8 cellular contexts compared by ENCODE assay signal in the genomic region with DNA sequence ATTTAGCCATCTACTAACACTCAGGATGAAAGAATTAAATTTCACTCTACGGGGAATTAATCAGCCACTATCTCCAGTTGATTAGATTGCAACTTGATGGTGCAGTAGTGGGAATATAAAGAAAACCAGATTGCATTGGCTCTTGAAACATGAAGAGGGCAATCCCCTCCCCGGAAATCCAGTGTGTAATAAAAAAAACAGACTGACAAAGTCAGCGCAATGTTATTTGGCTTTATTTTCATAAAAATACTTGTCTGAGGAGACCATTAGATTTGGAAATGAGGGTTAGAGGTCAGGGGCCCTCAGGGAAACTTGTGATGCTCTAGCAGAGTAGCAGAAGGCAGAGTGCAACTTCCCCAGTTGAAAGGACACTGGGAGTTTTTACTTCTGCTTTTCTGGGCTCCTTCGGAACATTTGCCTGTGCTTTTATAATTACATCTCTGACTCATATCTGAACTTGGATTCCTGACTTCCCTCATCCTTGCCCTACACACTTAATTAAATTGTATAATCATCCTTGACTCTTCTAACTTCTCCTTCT.
A peak's percentile ranks its signal among the peaks of the same experiment; 100 is the strongest.
DNase-seq lines count a peak whose midpoint lies in the region; ATAC-seq and TF ChIP-seq lines count a peak whose summit lies in the region.

No MANE protein-coding gene starts in this region.

- H3K27ac ChIP-seq in SK-N-SH (ENCODE audit: low read depth in 2 of 2, low read length in 1 of 2): peak overlapping the region; percentile 89 to 92

- peaks cover 13 to 21% of the 10 kb centered on the region in 2 experiments for H3K4me1 ChIP-seq in SK-N-SH (ENCODE audit: control insufficient read depth in 1 of 2, insufficient read depth in 2 of 2, low read depth in 1 of 2, low read length in 1 of 2)

- H3F3A ChIP-seq in SK-N-SH (replicated peaks; ENCODE audit: insufficient read depth): peaks cover 16% of the 10 kb centered on the region

- H3K4me3 Mint-ChIP-seq in stimulated activated naive B cell treated with anti-CD40 and anti-IgM and Interleukin-4, amounts not matched to agents 10 μg/mL and 1 μg/mL and 100 μg/mL, for 72 hours: no peak overlapping the region
- no peak overlapping the region for H3K4me3 Mint-ChIP-seq in activated T-helper 2 cell treated with anti-CD3 and anti-CD28 coated beads, Interferon-gamma antibody, Interleukin-2, Interleukin-4, amounts not matched to agents 10 μg/mL and 5 μg/mL and 100 μg/mL, durations not matched to agents 14 hours and 24 hours and 36 hours (ENCODE audit: low read depth)

- H3K9me3 Mint-ChIP-seq in stimulated activated naive B cell treated with anti-CD40 and anti-IgM and Interleukin-4, amounts not matched to agents 10 μg/mL and 1 μg/mL and 100 μg/mL, for 72 hours: peaks cover 0 to 2% of the 10 kb centered on the region in 2 donors
- H3K9me3 Mint-ChIP-seq in activated T-helper 2 cell treated with anti-CD3 and anti-CD28 coated beads, Interferon-gamma antibody, Interleukin-2, Interleukin-4, amounts not matched to agents 10 μg/mL and 5 μg/mL and 100 μg/mL, durations not matched to agents 14 hours and 24 hours and 36 hours: no peaks in the 10 kb centered on the region

- TF ChIP-seq RAD21 in SK-N-SH (IDR thresholded peaks at IDR 0.05; ENCODE audit: low read length): no peak

- H3K4me1 Mint-ChIP-seq in stimulated activated naive B cell treated with anti-CD40 and anti-IgM and Interleukin-4, amounts not matched to agents 10 μg/mL and 1 μg/mL and 100 μg/mL, for 72 hours: peaks cover 7 to 17% of the 10 kb centered on the region in 2 donors
- H3K4me1 Mint-ChIP-seq in activated T-helper 2 cell treated with anti-CD3 and anti-CD28 coated beads, Interferon-gamma antibody, Interleukin-2, Interleukin-4, amounts not matched to agents 10 μg/mL and 5 μg/mL and 100 μg/mL, durations not matched to agents 14 hours and 24 hours and 36 hours (ENCODE audit: low read depth): no peaks in the 10 kb centered on the region

- peak; percentile 59 for ATAC-seq in GM21423 (IDR thresholded peaks at IDR 0.05; ENCODE audit: unreplicated experiment)
- ATAC-seq in left ventricle myocardium superior: peak; percentile 97
- peak; percentile 92 to 96 for ATAC-seq in stimulated activated naive B cell treated with anti-CD40 and anti-IgM and Interleukin-4, amounts not matched to agents 10 μg/mL and 1 μg/mL and 100 μg/mL, for 72 hours (replicated peaks)
- ATAC-seq in GM18511 (IDR thresholded peaks at IDR 0.05; ENCODE audit: unreplicated experiment): no peak
- no peak for ATAC-seq in HG02642 (IDR thresholded peaks at IDR 0.05; ENCODE audit: poor library complexity, unreplicated experiment)

- H2AFZ ChIP-seq in SK-N-SH (ENCODE audit: low read depth): peak overlapping the region; percentile 89; the same call in 1 of the 2 replicates

- peak overlapping the region; percentile 29 to 54; a peak in 3 of 4 replicates for H3K4me3 ChIP-seq in SK-N-SH (ENCODE audit: low read depth in 2 of 2, low read length in 1 of 2)

- H3K27me3 Mint-ChIP-seq in stimulated activated naive B cell treated with anti-CD40 and anti-IgM and Interleukin-4, amounts not matched to agents 10 μg/mL and 1 μg/mL and 100 μg/mL, for 72 hours: peaks cover 0 to 5% of the 10 kb centered on the region in 2 donors
- no peaks in the 10 kb centered on the region for H3K27me3 Mint-ChIP-seq in activated T-helper 2 cell treated with anti-CD3 and anti-CD28 coated beads, Interferon-gamma antibody, Interleukin-2, Interleukin-4, amounts not matched to agents 10 μg/mL and 5 μg/mL and 100 μg/mL, durations not matched to agents 14 hours and 24 hours and 36 hours (ENCODE audit: low read depth)

- TF ChIP-seq EP300 in SK-N-SH (IDR thresholded peaks at IDR 0.05; ENCODE audit: borderline replicate concordance in 1 of 2, low read depth in 1 of 2, low read length in 1 of 2): peak; percentile 35 to 56

- peak overlapping the region; percentile 76 for H3K4me2 ChIP-seq in SK-N-SH

- H3K36me3 ChIP-seq in SK-N-SH (replicated peaks in 1 of 2; ENCODE audit: control insufficient read depth in 1 of 2, insufficient read depth in 2 of 2, low read length in 1 of 2): no peaks in the 10 kb centered on the region

- TF ChIP-seq CTCF in SK-N-SH (IDR thresholded peaks at IDR 0.05): no peak

- CTCF ChIA-PET in SK-N-SH (lab: Yijun Ruan, JAX): interaction anchor here (1.0 to 1.8 kb wide), 3 partner anchors 86 to 266 kb away, joined by 3 to 7 read pairs (median 5); no protein-coding TSS in a partner anchor

- WGBS in SK-N-SH (ENCODE audit: low lambda C conversion rate): 2% methylated on average over 4 of the region's 4 CpGs

- peak; percentile 43 for DNase-seq in SK-N-SH
- no peak for DNase-seq in left ventricle myocardium superior
- DNase-seq in stimulated activated naive B cell treated with anti-CD40 and anti-IgM and Interleukin-4, amounts not matched to agents 10 μg/mL and 1 μg/mL and 100 μg/mL, for 72 hours: no peak
- DNase-seq in activated T-helper 2 cell treated with anti-CD3 and anti-CD28 coated beads, Interferon-gamma antibody, Interleukin-2, Interleukin-4, amounts not matched to agents 10 μg/mL and 5 μg/mL and 100 μg/mL, durations not matched to agents 14 hours and 24 hours and 36 hours (ENCODE audit: low spot score): no peak
- DNase-seq in activated CD4-positive, CD25-positive, alpha-beta regulatory T cell (lab: John Stamatoyannopoulos, UW): no peak

- H3K27me3 ChIP-seq in SK-N-SH (ENCODE audit: insufficient read depth): no peaks in the 10 kb centered on the region

- no peaks in the 10 kb centered on the region for H3K36me3 Mint-ChIP-seq in stimulated activated naive B cell treated with anti-CD40 and anti-IgM and Interleukin-4, amounts not matched to agents 10 μg/mL and 1 μg/mL and 100 μg/mL, for 72 hours
- no peaks in the 10 kb centered on the region for H3K36me3 Mint-ChIP-seq in activated T-helper 2 cell treated with anti-CD3 and anti-CD28 coated beads, Interferon-gamma antibody, Interleukin-2, Interleukin-4, amounts not matched to agents 10 μg/mL and 5 μg/mL and 100 μg/mL, durations not matched to agents 14 hours and 24 hours and 36 hours (ENCODE audit: low read depth)

- POLR2A ChIA-PET in SK-N-SH (lab: Yijun Ruan, JAX): no interaction called here

- H3K9me3 ChIP-seq in SK-N-SH: peaks cover 4% of the 10 kb centered on the region; the same call in 1 of the 2 replicates

- no peaks in the 10 kb centered on the region for H3K79me2 ChIP-seq in SK-N-SH (ENCODE audit: insufficient read depth)

- no peaks in the 10 kb centered on the region for H4K20me1 ChIP-seq in SK-N-SH (ENCODE audit: insufficient read depth)

- intact Hi-C loops in left ventricle myocardium superior (cut with micrococcal nuclease): no loop called here
- intact Hi-C loops in activated T-helper 2 cell treated with anti-CD3 and anti-CD28 coated beads, Interferon-gamma antibody, Interleukin-2, Interleukin-4, amounts not matched to agents 10 μg/mL and 5 μg/mL and 100 μg/mL, durations not matched to agents 14 hours and 24 hours and 36 hours (cut with micrococcal nuclease): no loop called here

- H3K27ac Mint-ChIP-seq in stimulated activated naive B cell treated with anti-CD40 and anti-IgM and Interleukin-4, amounts not matched to agents 10 μg/mL and 1 μg/mL and 100 μg/mL, for 72 hours: no peak overlapping the region
- H3K27ac Mint-ChIP-seq in activated T-helper 2 cell treated with anti-CD3 and anti-CD28 coated beads, Interferon-gamma antibody, Interleukin-2, Interleukin-4, amounts not matched to agents 10 μg/mL and 5 μg/mL and 100 μg/mL, durations not matched to agents 14 hours and 24 hours and 36 hours: no peak overlapping the region

- peak overlapping the region; percentile 25; the same call in 1 of the 2 replicates for H3K9ac ChIP-seq in SK-N-SH

- no peaks in the 10 kb centered on the region for H3K9me2 ChIP-seq in SK-N-SH

TF ChIP-seq in SK-N-SH, 30 proteins besides CTCF, POLR2A, EP300 and RAD21 (continues in another document):
- TF ChIP-seq TEAD4 (IDR thresholded peaks at IDR 0.05; ENCODE audit: borderline replicate concordance, insufficient read depth) (peak; percentile 40; the same call in 1 of the 2 replicates), POLR2AphosphoS5 (IDR thresholded peaks at IDR 0.05; ENCODE audit: low read depth, low read length) (no peak), GATA2 (CRISPR knock-in tag; IDR thresholded peaks at IDR 0.05) (peak; percentile 51; the same call in 1 of the 2 replicates), FOXJ3 (CRISPR knock-in tag; IDR thresholded peaks at IDR 0.05) (no peak), FOSL2 (IDR thresholded peaks at IDR 0.05; ENCODE audit: borderline replicate concordance, low read depth) (peak; percentile 47; the same call in 1 of the 2 replicates), NFIC (IDR thresholded peaks at IDR 0.05; ENCODE audit: borderline replicate concordance) (peak; percentile 40; the same call in 1 of the 2 replicates), USF2 (IDR thresholded peaks at IDR 0.05; ENCODE audit: borderline replicate concordance, low read depth, low read length) (no peak)
- TF ChIP-seq, protein P1, sequence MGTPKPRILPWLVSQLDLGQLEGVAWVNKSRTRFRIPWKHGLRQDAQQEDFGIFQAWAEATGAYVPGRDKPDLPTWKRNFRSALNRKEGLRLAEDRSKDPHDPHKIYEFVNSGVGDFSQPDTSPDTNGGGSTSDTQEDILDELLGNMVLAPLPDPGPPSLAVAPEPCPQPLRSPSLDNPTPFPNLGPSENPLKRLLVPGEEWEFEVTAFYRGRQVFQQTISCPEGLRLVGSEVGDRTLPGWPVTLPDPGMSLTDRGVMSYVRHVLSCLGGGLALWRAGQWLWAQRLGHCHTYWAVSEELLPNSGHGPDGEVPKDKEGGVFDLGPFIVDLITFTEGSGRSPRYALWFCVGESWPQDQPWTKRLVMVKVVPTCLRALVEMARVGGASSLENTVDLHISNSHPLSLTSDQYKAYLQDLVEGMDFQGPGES (IDR thresholded peaks at IDR 0.05; ENCODE audit: low read depth, low read length): no peak

Comparison
In these comparisons a context has a peak if more than half of its experiments do, and no peak if none do; other contexts are left out.
1. ATAC-seq: peak in GM21423 (single experiment), left ventricle myocardium superior (single experiment) and stimulated activated naive B cell treated with anti-CD40 and anti-IgM and Interleukin-4, amounts not matched to agents 10 μg/mL and 1 μg/mL and 100 μg/mL, for 72 hours (2 of 2); none in GM18511 (single experiment) and HG02642 (single experiment).